Comparison of ENCODE assay signal across 9 cellular contexts in genomic region chr1:220689696-220690095, GRCh38. TPM values are rescaled to one million over a fixed set of nuclear protein-coding genes. Genes with fewer than 3 reads are reported as not detected.
DNase-seq lines count a peak whose midpoint lies in the region; ATAC-seq and TF ChIP-seq lines count a peak whose summit lies in the region.
"Had no signal": no experiment of that assay in that cellular context is flagged by ENCODE, and none has a peak within 500 bp of the region (broad histone marks: within the 10 kb centered on the region; RNA-seq: fewer than 3 reads in every experiment).

No MANE protein-coding gene starts in this region.

- no peaks in the 10 kb centered on the region for H3K36me3 Mint-ChIP-seq in activated naive CD4-positive, alpha-beta T cell treated with anti-CD3 and anti-CD28 coated beads, Interleukin-2, amount 50 U/mL, for 24 hours
- H3K36me3 Mint-ChIP-seq in activated naive CD4-positive, alpha-beta T cell treated with anti-CD3 and anti-CD28 coated beads, Interleukin-2, amount 50 U/mL, for 72 hours: no peaks in the 10 kb centered on the region
- no peaks in the 10 kb centered on the region for H3K36me3 Mint-ChIP-seq in central memory CD8-positive, alpha-beta T cell (ENCODE audit: insufficient read depth)
- no peaks in the 10 kb centered on the region for H3K36me3 Mint-ChIP-seq in mesothelial cell of epicardium

- no peaks in the 10 kb centered on the region for H3K36me3 ChIP-seq in upper lobe of right lung
- H3K36me3 ChIP-seq: HAP-1 had no signal

- no peak overlapping the region for H3K27ac ChIP-seq in upper lobe of right lung

- peak overlapping the region; percentile 79 for H3K4me3 Mint-ChIP-seq in activated naive CD4-positive, alpha-beta T cell treated with anti-CD3 and anti-CD28 coated beads, Interleukin-2, amount 50 U/mL, for 24 hours
- H3K4me3 Mint-ChIP-seq in central memory CD8-positive, alpha-beta T cell: peak overlapping the region; percentile 78
- peak overlapping the region; percentile 81 for H3K4me3 Mint-ChIP-seq in mesothelial cell of epicardium

- peak overlapping the region; percentile 74 for H3K4me3 ChIP-seq in upper lobe of right lung

- peaks cover 13% of the 10 kb centered on the region for H3K4me1 ChIP-seq in upper lobe of right lung

- peaks cover 5% of the 10 kb centered on the region for H3K4me1 Mint-ChIP-seq in activated naive CD4-positive, alpha-beta T cell treated with anti-CD3 and anti-CD28 coated beads, Interleukin-2, amount 50 U/mL, for 24 hours
- peaks cover 7% of the 10 kb centered on the region for H3K4me1 Mint-ChIP-seq in central memory CD8-positive, alpha-beta T cell
- peaks cover 4% of the 10 kb centered on the region for H3K4me1 Mint-ChIP-seq in mesothelial cell of epicardium

- ATAC-seq in activated naive CD4-positive, alpha-beta T cell treated with anti-CD3 and anti-CD28 coated beads, Interleukin-2, amount 50 U/mL, for 72 hours: no peak
- ATAC-seq in central memory CD8-positive, alpha-beta T cell (replicated peaks; ENCODE audit: extremely low read depth, poor library complexity, severe bottlenecking): no peak
- no peak for ATAC-seq in upper lobe of right lung
- ATAC-seq in GM21576 (IDR thresholded peaks at IDR 0.05; ENCODE audit: unreplicated experiment): no peak

- peaks cover 4% of the 10 kb centered on the region for H3K27me3 Mint-ChIP-seq in activated naive CD4-positive, alpha-beta T cell treated with anti-CD3 and anti-CD28 coated beads, Interleukin-2, amount 50 U/mL, for 24 hours
- H3K27me3 Mint-ChIP-seq in central memory CD8-positive, alpha-beta T cell: peaks cover 10% of the 10 kb centered on the region
- H3K27me3 Mint-ChIP-seq in mesothelial cell of epicardium (ENCODE audit: low read depth): peaks cover 40% of the 10 kb centered on the region

- H3K9me3 ChIP-seq in upper lobe of right lung: no peaks in the 10 kb centered on the region
- H3K9me3 ChIP-seq: HAP-1 had no signal

- TF ChIP-seq CTCF in mesothelial cell of epicardium (IDR thresholded peaks at IDR 0.05; ENCODE audit: unreplicated experiment): no peak
- TF ChIP-seq CTCF in upper lobe of right lung (IDR thresholded peaks at IDR 0.05): no peak

- no peak for DNase-seq in activated naive CD4-positive, alpha-beta T cell treated with anti-CD3 and anti-CD28 coated beads, Interleukin-2, amount 50 U/mL, for 72 hours (ENCODE audit: low spot score in 2 of 2)
- DNase-seq in central memory CD8-positive, alpha-beta T cell (ENCODE audit: low spot score in 2 of 2): no peak
- DNase-seq in mesothelial cell of epicardium (ENCODE audit: low spot score in 2 of 2, unreplicated experiment in 2 of 2): no peak
- DNase-seq in upper lobe of right lung: no peak
- DNase-seq in epidermal melanocyte (ENCODE audit: insufficient read length, low spot score): no peak
- DNase-seq in globus pallidus (ENCODE audit: low spot score): no peak

- H3K27ac Mint-ChIP-seq in activated naive CD4-positive, alpha-beta T cell treated with anti-CD3 and anti-CD28 coated beads, Interleukin-2, amount 50 U/mL, for 24 hours: no peak overlapping the region
- peak overlapping the region in 1 of 2 donors; percentile 69 for H3K27ac Mint-ChIP-seq in activated naive CD4-positive, alpha-beta T cell treated with anti-CD3 and anti-CD28 coated beads, Interleukin-2, amount 50 U/mL, for 72 hours
- no peak overlapping the region for H3K27ac Mint-ChIP-seq in central memory CD8-positive, alpha-beta T cell (ENCODE audit: low read depth)
- no peak overlapping the region for H3K27ac Mint-ChIP-seq in mesothelial cell of epicardium

- H3K27me3 ChIP-seq in upper lobe of right lung: no peaks in the 10 kb centered on the region

- no peaks in the 10 kb centered on the region for H3K9me3 Mint-ChIP-seq in activated naive CD4-positive, alpha-beta T cell treated with anti-CD3 and anti-CD28 coated beads, Interleukin-2, amount 50 U/mL, for 24 hours
- H3K9me3 Mint-ChIP-seq in activated naive CD4-positive, alpha-beta T cell treated with anti-CD3 and anti-CD28 coated beads, Interleukin-2, amount 50 U/mL, for 72 hours: no peaks in the 10 kb centered on the region
- H3K9me3 Mint-ChIP-seq in central memory CD8-positive, alpha-beta T cell: no peaks in the 10 kb centered on the region
- H3K9me3 Mint-ChIP-seq in mesothelial cell of epicardium: no peaks in the 10 kb centered on the region

- intact Hi-C loops in upper lobe of right lung (cut with DNase I): loop anchor here (5.0 kb wide), 1 partner anchor 88 kb away; no protein-coding TSS in a partner anchor

RNA-seq across cellular contexts. Expression of gene C1orf115, which starts 0.5 kb away (rescaled TPM):
- total RNA-seq in activated naive CD4-positive, alpha-beta T cell treated with anti-CD3 and anti-CD28 coated beads, Interleukin-2, amount 50 U/mL, for 72 hours: under 1 TPM; 0.60 to 0.87 TPM
- total RNA-seq in mesothelial cell of epicardium (1.4 to 1.8 TPM (median 1.7 TPM) in 3 replicates), upper lobe of right lung (35.3 TPM)

RNA-seq across cellular contexts. Expression of gene MTARC2, which starts 58.4 kb away (rescaled TPM):
- total RNA-seq in activated naive CD4-positive, alpha-beta T cell treated with anti-CD3 and anti-CD28 coated beads, Interleukin-2, amount 50 U/mL, for 72 hours: not detected
- total RNA-seq in mesothelial cell of epicardium: 10.7 to 12.5 TPM (median 12.2 TPM) in 3 replicates
- total RNA-seq in upper lobe of right lung: 58.6 TPM

Comparison
In these comparisons a context has a peak if more than half of its experiments do, and no peak if none do; other contexts are left out.
1. RNA of gene C1orf115, which starts 0.5 kb away (total RNA-seq): 35.3 TPM in upper lobe of right lung (single experiment); 1.4 to 1.8 TPM in mesothelial cell of epicardium and 0.60 to 0.87 TPM in activated naive CD4-positive, alpha-beta T cell treated with anti-CD3 and anti-CD28 coated beads, Interleukin-2, amount 50 U/mL, for 72 hours; every median in the first group is over 10 times any median in the second.
2. RNA of gene MTARC2, which starts 58.4 kb away (total RNA-seq): 58.6 TPM in upper lobe of right lung (single experiment) and 10.7 to 12.5 TPM in mesothelial cell of epicardium; not detected in activated naive CD4-positive, alpha-beta T cell treated with anti-CD3 and anti-CD28 coated beads, Interleukin-2, amount 50 U/mL, for 72 hours; every median in the first group is over 10 times any median in the second.
3. Peak in every context shown above with its lines, with median percentiles within 50 percentile points of each other: H3K4me3 Mint-ChIP-seq.